In genomic region chr11:19687372-19687771, GRCh38 we compare ENCODE assay signal across 18 cellular contexts.
"Had no signal": no experiment of that assay in that cellular context is flagged by ENCODE, and none has a peak within 500 bp of the region (broad histone marks: within the 10 kb centered on the region; RNA-seq: fewer than 3 reads in every experiment).

No MANE protein-coding gene starts in this region.

- H3K36me3 ChIP-seq: esophagus muscularis mucosa, gastroesophageal sphincter, heart right ventricle, left lung, lower lobe of right lung had no signal

- DNase-seq: dermis blood vessel endothelial cell; dorsolateral prefrontal cortex; effector CD4-positive, alpha-beta T cell; effector memory CD4-positive, alpha-beta T cell; foreskin keratinocyte; head of caudate nucleus; heart right ventricle; hippocampal formation; left cardiac atrium; left lung; left ventricle myocardium superior; lower lobe of right lung; mesenchymal stem cell; mucosa of descending colon had no signal

- H3K4me3 Mint-ChIP-seq: mesothelial cell of epicardium had no signal

- ATAC-seq: foreskin keratinocyte, gastroesophageal sphincter, heart right ventricle, left cardiac atrium, left lung, left ventricle myocardium superior, lower lobe of right lung, mucosa of descending colon had no signal

- H3K9me3 Mint-ChIP-seq: mesothelial cell of epicardium had no signal

- H3K27me3 ChIP-seq: dorsolateral prefrontal cortex, esophagus muscularis mucosa, gastroesophageal sphincter, heart right ventricle, left lung had no signal

- H3K27ac ChIP-seq: coronary artery, esophagus muscularis mucosa, foreskin keratinocyte, gastroesophageal sphincter, heart right ventricle, left lung, lower lobe of right lung had no signal

- H3K27ac Mint-ChIP-seq: mesothelial cell of epicardium had no signal

- H3K36me3 Mint-ChIP-seq: mesothelial cell of epicardium had no signal

- H3K9me3 ChIP-seq: esophagus muscularis mucosa, gastroesophageal sphincter, heart right ventricle, left lung, lower lobe of right lung, mucosa of descending colon had no signal

- H3K4me3 ChIP-seq: coronary artery, dorsolateral prefrontal cortex, esophagus muscularis mucosa, gastroesophageal sphincter, heart right ventricle, left lung, lower lobe of right lung, mucosa of descending colon had no signal

- H3K4me1 ChIP-seq: foreskin keratinocyte, left lung had no signal
